Comparison of ENCODE assay signal across 1 cellular context in genomic region chr10:43407576-43408330, GRCh38.
TF ChIP-seq lines count a peak whose summit lies in the region.

No MANE protein-coding gene starts in this region.

TF ChIP-seq in WTC11, 78 proteins besides CTCF, POLR2A, EP300 and RAD21 (continued from another document):
- peak; percentile 41; the same call in 1 of the 2 replicates for TF ChIP-seq USF2 (CRISPR knock-in tag; IDR thresholded peaks at IDR 0.05)
- no peak for TF ChIP-seq PRRX2 (CRISPR knock-in tag; IDR thresholded peaks at IDR 0.05)
- TF ChIP-seq MYBL2 (CRISPR knock-in tag; IDR thresholded peaks at IDR 0.05): no peak
- TF ChIP-seq, protein P1, sequence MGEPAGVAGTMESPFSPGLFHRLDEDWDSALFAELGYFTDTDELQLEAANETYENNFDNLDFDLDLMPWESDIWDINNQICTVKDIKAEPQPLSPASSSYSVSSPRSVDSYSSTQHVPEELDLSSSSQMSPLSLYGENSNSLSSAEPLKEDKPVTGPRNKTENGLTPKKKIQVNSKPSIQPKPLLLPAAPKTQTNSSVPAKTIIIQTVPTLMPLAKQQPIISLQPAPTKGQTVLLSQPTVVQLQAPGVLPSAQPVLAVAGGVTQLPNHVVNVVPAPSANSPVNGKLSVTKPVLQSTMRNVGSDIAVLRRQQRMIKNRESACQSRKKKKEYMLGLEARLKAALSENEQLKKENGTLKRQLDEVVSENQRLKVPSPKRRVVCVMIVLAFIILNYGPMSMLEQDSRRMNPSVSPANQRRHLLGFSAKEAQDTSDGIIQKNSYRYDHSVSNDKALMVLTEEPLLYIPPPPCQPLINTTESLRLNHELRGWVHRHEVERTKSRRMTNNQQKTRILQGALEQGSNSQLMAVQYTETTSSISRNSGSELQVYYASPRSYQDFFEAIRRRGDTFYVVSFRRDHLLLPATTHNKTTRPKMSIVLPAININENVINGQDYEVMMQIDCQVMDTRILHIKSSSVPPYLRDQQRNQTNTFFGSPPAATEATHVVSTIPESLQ (CRISPR knock-in tag; IDR thresholded peaks at IDR 0.05): no peak
- TF ChIP-seq TEAD4 (CRISPR knock-in tag; IDR thresholded peaks at IDR 0.05): no peak
- TF ChIP-seq, protein P2, sequence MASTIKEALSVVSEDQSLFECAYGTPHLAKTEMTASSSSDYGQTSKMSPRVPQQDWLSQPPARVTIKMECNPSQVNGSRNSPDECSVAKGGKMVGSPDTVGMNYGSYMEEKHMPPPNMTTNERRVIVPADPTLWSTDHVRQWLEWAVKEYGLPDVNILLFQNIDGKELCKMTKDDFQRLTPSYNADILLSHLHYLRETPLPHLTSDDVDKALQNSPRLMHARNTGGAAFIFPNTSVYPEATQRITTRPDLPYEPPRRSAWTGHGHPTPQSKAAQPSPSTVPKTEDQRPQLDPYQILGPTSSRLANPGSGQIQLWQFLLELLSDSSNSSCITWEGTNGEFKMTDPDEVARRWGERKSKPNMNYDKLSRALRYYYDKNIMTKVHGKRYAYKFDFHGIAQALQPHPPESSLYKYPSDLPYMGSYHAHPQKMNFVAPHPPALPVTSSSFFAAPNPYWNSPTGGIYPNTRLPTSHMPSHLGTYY (CRISPR knock-in tag; IDR thresholded peaks at IDR 0.05): no peak
- no peak for TF ChIP-seq ZNF396 (CRISPR knock-in tag; IDR thresholded peaks at IDR 0.05; ENCODE audit: borderline replicate concordance)
- peak; percentile 59; the same call in 1 of the 2 replicates for TF ChIP-seq USF1 (CRISPR knock-in tag; IDR thresholded peaks at IDR 0.05)
TF ChIP-seq in WTC11: peak in this region for 8.
